25 cellular contexts compared by ENCODE assay signal in genomic region chr13:41931337-41931736, GRCh38. TPM values are rescaled to one million over a fixed set of nuclear protein-coding genes. Genes with fewer than 3 reads are reported as not detected.
A peak's percentile ranks its signal among the peaks of the same experiment; 100 is the strongest.
DNase-seq lines count a peak whose midpoint lies in the region; ATAC-seq, FAIRE-seq and TF ChIP-seq lines count a peak whose summit lies in the region.
"Had no signal": no experiment of that assay in that cellular context is flagged by ENCODE, and none has a peak within 500 bp of the region (broad histone marks: within the 10 kb centered on the region; RNA-seq: fewer than 3 reads in every experiment).

No MANE protein-coding gene starts in this region.

- H3K4me1 Mint-ChIP-seq in activated CD4-positive, alpha-beta T cell treated with anti-CD3 and anti-CD28 coated beads, Interleukin-2, amount 10 ng/mL, durations not matched to agents 24 days and 14 days: peaks cover 31% of the 10 kb centered on the region

- intact Hi-C loops in activated CD4-positive, alpha-beta T cell treated with anti-CD3 and anti-CD28 coated beads, Interleukin-2, amount 10 ng/mL, durations not matched to agents 24 days and 14 days (cut with micrococcal nuclease): no loop called here
- intact Hi-C loops in kidney (cut with DNase I): no loop called here

- peaks cover 0 to 3% of the 10 kb centered on the region in 2 donors for H3K9me3 ChIP-seq in kidney (ENCODE audit: control insufficient read depth in 1 of 2, low read length in 2 of 2)
- H3K9me3 ChIP-seq: SJSA1 had no signal

- peak overlapping the region; percentile 30 for H3K4me3 Mint-ChIP-seq in activated CD4-positive, alpha-beta T cell treated with anti-CD3 and anti-CD28 coated beads, Interleukin-2, amount 10 ng/mL, durations not matched to agents 24 days and 14 days
- H3K4me3 Mint-ChIP-seq: activated B cell treated with CpG ODN at 0.5 μM for 24 hours; activated CD8-positive, alpha-beta memory T cell treated with anti-CD3 and anti-CD28 coated beads, Interleukin-2, amount 10 ng/mL, durations not matched to agents 7 days and 5 days; natural killer cell treated with Interleukin-12 subunit alpha and Interleukin-12 subunit beta and Interleukin-15 and Interleukin-18, amount 100 ng/mL, for 72 hours had no signal

- H3K27ac Mint-ChIP-seq in activated CD4-positive, alpha-beta T cell treated with anti-CD3 and anti-CD28 coated beads, Interleukin-2, amount 10 ng/mL, durations not matched to agents 24 days and 14 days: no peak overlapping the region
- H3K27ac Mint-ChIP-seq: activated B cell treated with CpG ODN at 0.5 μM for 24 hours; activated CD8-positive, alpha-beta memory T cell treated with anti-CD3 and anti-CD28 coated beads, Interleukin-2, amount 10 ng/mL, durations not matched to agents 7 days and 5 days; IgD-negative memory B cell had no signal

- H3K9ac ChIP-seq in kidney (ENCODE audit: low read length in 2 of 2): no peak overlapping the region

- FAIRE-seq in kidney (lab: Jason Lieb, UNC): peak; percentile 60
- FAIRE-seq: frontal cortex had no signal

- H3K36me3 ChIP-seq in kidney (ENCODE audit: control insufficient read depth in 1 of 2, insufficient read depth in 2 of 2, low read length in 2 of 2): no peaks in the 10 kb centered on the region

- H3K36me3 Mint-ChIP-seq in activated CD4-positive, alpha-beta T cell treated with anti-CD3 and anti-CD28 coated beads, Interleukin-2, amount 10 ng/mL, durations not matched to agents 24 days and 14 days (ENCODE audit: low read depth): peaks cover 32% of the 10 kb centered on the region

- TF ChIP-seq CTCF in kidney (IDR thresholded peaks at IDR 0.05; ENCODE audit: borderline replicate concordance, extremely low read depth, insufficient read depth) (no peak), omental fat pad (IDR thresholded peaks at IDR 0.05) (no peak)

- no peak for ATAC-seq in omental fat pad (ENCODE audit: low FRiP score)
- ATAC-seq: activated CD8-positive, alpha-beta memory T cell treated with anti-CD3 and anti-CD28 coated beads, Interleukin-2, amount 10 ng/mL, durations not matched to agents 7 days and 5 days; left cardiac atrium; natural killer cell treated with Interleukin-12 subunit alpha and Interleukin-12 subunit beta and Interleukin-15 and Interleukin-18, amount 100 ng/mL, for 72 hours had no signal

- H3K4me3 ChIP-seq in kidney (ENCODE audit: low read length in 2 of 2): no peak overlapping the region
- H3K4me3 ChIP-seq: coronary artery, PC-9, SJSA1, skin epidermis had no signal

- no peak overlapping the region for H3K27ac ChIP-seq in kidney (ENCODE audit: low read depth in 2 of 2, low read length in 2 of 2)
- H3K27ac ChIP-seq: C4-2B, coronary artery, HL-60, PC-9, SJSA1, skin epidermis had no signal

- peaks cover 5% of the 10 kb centered on the region for H3K9me3 Mint-ChIP-seq in activated CD4-positive, alpha-beta T cell treated with anti-CD3 and anti-CD28 coated beads, Interleukin-2, amount 10 ng/mL, durations not matched to agents 24 days and 14 days

- H3K4me1 ChIP-seq in kidney (ENCODE audit: control insufficient read depth in 1 of 2, insufficient read depth in 1 of 2, low read depth in 1 of 2, low read length in 2 of 2): no peaks in the 10 kb centered on the region

- DNase-seq in activated CD4-positive, alpha-beta T cell treated with anti-CD3 and anti-CD28 coated beads, Interleukin-2, amount 10 ng/mL, durations not matched to agents 24 days and 14 days: no peak
- DNase-seq in activated CD4-positive, alpha-beta T cell treated with anti-CD3 and anti-CD28 coated beads for 1 hour: no peak
- peak; percentile 79 for DNase-seq in HCEC 1CT
- DNase-seq in amniotic epithelial cell (ENCODE audit: low read depth): peak; percentile 19
- no peak for DNase-seq in kidney
- DNase-seq in GM19240 (ENCODE audit: insufficient read length, low spot score): no peak
- no peak for DNase-seq in stimulated activated CD4-positive, alpha-beta T cell treated with anti-CD3 and anti-CD28 coated beads, Interleukin-2, amount 100 ng/mL, for 24 hours
- DNase-seq in omental fat pad (ENCODE audit: low spot score): no peak
- DNase-seq: activated B cell treated with CpG ODN at 0.5 μM for 24 hours; activated CD8-positive, alpha-beta memory T cell treated with anti-CD3 and anti-CD28 coated beads, Interleukin-2, amount 10 ng/mL, durations not matched to agents 7 days and 5 days; activated effector memory CD4-positive, alpha-beta T cell treated with Interleukin-2 at 50 U/mL for 16 hours; left cardiac atrium; NCI-H187; NCI-H2227 treated with DMSO at 0.1 percent for 48 hours; PC-9; posterior cingulate gyrus; stimulated activated CD4-positive, alpha-beta T cell treated with anti-CD3 and anti-CD28 coated beads, Interleukin-2, amount 100 ng/mL, for 48 hours had no signal

- H3K27me3 Mint-ChIP-seq in activated CD4-positive, alpha-beta T cell treated with anti-CD3 and anti-CD28 coated beads, Interleukin-2, amount 10 ng/mL, durations not matched to agents 24 days and 14 days: no peaks in the 10 kb centered on the region
- H3K27me3 Mint-ChIP-seq: activated B cell treated with CpG ODN at 0.5 μM for 24 hours; activated CD8-positive, alpha-beta memory T cell treated with anti-CD3 and anti-CD28 coated beads, Interleukin-2, amount 10 ng/mL, durations not matched to agents 7 days and 5 days; IgD-negative memory B cell; natural killer cell treated with Interleukin-12 subunit alpha and Interleukin-12 subunit beta and Interleukin-15 and Interleukin-18, amount 100 ng/mL, for 72 hours had no signal

RNA-seq across cellular contexts. Expression of gene VWA8, which starts 29.6 kb away (rescaled TPM):
- 28.4 TPM in 2 replicates for total RNA-seq in activated CD4-positive, alpha-beta T cell treated with anti-CD3 and anti-CD28 coated beads, Interleukin-2, amount 10 ng/mL, durations not matched to agents 24 days and 14 days
- 21.3 TPM for total RNA-seq in kidney
- polyA plus RNA-seq in kidney (ENCODE audit: insufficient read depth, low read depth, low replicate concordance): 6.4 TPM
- total RNA-seq in omental fat pad: 10 to 100 TPM; 12.4 to 24.7 (median 18.3) TPM

Comparison
In these comparisons a context has a peak if more than half of its experiments do, and no peak if none do; other contexts are left out.
1. DNase-seq: peak in HCEC 1CT (single experiment) and amniotic epithelial cell (single experiment); none in activated CD4-positive, alpha-beta T cell treated with anti-CD3 and anti-CD28 coated beads, Interleukin-2, amount 10 ng/mL, durations not matched to agents 24 days and 14 days (single experiment), activated CD4-positive, alpha-beta T cell treated with anti-CD3 and anti-CD28 coated beads for 1 hour (single experiment), kidney (single experiment), GM19240 (single experiment), stimulated activated CD4-positive, alpha-beta T cell treated with anti-CD3 and anti-CD28 coated beads, Interleukin-2, amount 100 ng/mL, for 24 hours (0 of 2) and omental fat pad (single experiment).